Comparison of ENCODE assay signal across 1 cellular context in the genomic region with DNA sequence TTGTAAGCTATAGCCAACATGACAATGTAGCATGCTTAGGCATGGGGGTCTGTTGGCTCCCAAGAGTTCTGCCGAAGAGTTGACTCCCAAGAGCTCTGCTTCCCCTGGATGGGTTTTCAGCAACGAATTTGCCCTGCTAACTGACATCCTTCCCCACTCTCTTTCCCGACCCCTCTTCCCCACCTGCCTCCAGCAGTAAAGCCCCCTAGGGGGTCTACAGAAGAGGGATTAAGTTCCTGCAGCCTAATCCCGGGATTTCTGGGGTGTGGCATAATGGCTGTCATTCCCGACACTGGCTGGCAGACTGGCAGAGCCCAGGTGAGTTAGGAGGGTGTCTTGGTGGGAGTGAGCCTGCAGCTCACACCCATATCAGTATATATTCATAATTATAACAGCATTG.
TF ChIP-seq lines count a peak whose summit lies in the region.

No MANE protein-coding gene starts in this region.

TF ChIP-seq in GM23338, 12 proteins besides CTCF, POLR2A, EP300 and RAD21 (continued from another document):
- TF ChIP-seq, protein P1, sequence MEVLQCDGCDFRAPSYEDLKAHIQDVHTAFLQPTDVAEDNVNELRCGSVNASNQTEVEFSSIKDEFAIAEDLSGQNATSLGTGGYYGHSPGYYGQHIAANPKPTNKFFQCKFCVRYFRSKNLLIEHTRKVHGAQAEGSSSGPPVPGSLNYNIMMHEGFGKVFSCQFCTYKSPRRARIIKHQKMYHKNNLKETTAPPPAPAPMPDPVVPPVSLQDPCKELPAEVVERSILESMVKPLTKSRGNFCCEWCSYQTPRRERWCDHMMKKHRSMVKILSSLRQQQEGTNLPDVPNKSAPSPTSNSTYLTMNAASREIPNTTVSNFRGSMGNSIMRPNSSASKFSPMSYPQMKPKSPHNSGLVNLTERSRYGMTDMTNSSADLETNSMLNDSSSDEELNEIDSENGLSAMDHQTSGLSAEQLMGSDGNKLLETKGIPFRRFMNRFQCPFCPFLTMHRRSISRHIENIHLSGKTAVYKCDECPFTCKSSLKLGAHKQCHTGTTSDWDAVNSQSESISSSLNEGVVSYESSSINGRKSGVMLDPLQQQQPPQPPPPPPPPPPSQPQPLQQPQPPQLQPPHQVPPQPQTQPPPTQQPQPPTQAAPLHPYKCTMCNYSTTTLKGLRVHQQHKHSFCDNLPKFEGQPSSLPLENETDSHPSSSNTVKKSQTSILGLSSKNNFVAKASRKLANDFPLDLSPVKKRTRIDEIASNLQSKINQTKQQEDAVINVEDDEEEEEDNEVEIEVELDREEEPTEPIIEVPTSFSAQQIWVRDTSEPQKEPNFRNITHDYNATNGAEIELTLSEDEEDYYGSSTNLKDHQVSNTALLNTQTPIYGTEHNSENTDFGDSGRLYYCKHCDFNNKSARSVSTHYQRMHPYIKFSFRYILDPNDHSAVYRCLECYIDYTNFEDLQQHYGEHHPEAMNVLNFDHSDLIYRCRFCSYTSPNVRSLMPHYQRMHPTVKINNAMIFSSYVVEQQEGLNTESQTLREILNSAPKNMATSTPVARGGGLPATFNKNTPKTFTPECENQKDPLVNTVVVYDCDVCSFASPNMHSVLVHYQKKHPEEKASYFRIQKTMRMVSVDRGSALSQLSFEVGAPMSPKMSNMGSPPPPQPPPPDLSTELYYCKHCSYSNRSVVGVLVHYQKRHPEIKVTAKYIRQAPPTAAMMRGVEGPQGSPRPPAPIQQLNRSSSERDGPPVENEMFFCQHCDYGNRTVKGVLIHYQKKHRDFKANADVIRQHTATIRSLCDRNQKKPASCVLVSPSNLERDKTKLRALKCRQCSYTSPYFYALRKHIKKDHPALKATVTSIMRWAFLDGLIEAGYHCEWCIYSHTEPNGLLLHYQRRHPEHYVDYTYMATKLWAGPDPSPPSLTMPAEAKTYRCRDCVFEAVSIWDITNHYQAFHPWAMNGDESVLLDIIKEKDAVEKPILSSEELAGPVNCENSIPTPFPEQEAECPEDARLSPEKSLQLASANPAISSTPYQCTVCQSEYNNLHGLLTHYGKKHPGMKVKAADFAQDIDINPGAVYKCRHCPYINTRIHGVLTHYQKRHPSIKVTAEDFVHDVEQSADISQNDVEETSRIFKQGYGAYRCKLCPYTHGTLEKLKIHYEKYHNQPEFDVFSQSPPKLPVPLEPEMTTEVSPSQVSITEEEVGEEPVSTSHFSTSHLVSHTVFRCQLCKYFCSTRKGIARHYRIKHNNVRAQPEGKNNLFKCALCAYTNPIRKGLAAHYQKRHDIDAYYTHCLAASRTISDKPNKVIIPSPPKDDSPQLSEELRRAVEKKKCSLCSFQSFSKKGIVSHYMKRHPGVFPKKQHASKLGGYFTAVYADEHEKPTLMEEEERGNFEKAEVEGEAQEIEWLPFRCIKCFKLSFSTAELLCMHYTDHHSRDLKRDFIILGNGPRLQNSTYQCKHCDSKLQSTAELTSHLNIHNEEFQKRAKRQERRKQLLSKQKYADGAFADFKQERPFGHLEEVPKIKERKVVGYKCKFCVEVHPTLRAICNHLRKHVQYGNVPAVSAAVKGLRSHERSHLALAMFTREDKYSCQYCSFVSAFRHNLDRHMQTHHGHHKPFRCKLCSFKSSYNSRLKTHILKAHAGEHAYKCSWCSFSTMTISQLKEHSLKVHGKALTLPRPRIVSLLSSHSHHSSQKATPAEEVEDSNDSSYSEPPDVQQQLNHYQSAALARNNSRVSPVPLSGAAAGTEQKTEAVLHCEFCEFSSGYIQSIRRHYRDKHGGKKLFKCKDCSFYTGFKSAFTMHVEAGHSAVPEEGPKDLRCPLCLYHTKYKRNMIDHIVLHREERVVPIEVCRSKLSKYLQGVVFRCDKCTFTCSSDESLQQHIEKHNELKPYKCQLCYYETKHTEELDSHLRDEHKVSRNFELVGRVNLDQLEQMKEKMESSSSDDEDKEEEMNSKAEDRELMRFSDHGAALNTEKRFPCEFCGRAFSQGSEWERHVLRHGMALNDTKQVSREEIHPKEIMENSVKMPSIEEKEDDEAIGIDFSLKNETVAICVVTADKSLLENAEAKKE (CRISPR knock-in tag; IDR thresholded peaks at IDR 0.05): no peak
- TF ChIP-seq EZH2 (IDR thresholded peaks at IDR 0.05; ENCODE audit: low read depth, unreplicated experiment) (no peak), STAT1 (IDR thresholded peaks at IDR 0.05; ENCODE audit: unreplicated experiment) (no peak), ZNF331 (CRISPR knock-in tag; IDR thresholded peaks at IDR 0.05; ENCODE audit: low read depth) (no peak), ZNF114 (CRISPR knock-in tag; IDR thresholded peaks at IDR 0.05) (no peak)
- TF ChIP-seq, protein P2, sequence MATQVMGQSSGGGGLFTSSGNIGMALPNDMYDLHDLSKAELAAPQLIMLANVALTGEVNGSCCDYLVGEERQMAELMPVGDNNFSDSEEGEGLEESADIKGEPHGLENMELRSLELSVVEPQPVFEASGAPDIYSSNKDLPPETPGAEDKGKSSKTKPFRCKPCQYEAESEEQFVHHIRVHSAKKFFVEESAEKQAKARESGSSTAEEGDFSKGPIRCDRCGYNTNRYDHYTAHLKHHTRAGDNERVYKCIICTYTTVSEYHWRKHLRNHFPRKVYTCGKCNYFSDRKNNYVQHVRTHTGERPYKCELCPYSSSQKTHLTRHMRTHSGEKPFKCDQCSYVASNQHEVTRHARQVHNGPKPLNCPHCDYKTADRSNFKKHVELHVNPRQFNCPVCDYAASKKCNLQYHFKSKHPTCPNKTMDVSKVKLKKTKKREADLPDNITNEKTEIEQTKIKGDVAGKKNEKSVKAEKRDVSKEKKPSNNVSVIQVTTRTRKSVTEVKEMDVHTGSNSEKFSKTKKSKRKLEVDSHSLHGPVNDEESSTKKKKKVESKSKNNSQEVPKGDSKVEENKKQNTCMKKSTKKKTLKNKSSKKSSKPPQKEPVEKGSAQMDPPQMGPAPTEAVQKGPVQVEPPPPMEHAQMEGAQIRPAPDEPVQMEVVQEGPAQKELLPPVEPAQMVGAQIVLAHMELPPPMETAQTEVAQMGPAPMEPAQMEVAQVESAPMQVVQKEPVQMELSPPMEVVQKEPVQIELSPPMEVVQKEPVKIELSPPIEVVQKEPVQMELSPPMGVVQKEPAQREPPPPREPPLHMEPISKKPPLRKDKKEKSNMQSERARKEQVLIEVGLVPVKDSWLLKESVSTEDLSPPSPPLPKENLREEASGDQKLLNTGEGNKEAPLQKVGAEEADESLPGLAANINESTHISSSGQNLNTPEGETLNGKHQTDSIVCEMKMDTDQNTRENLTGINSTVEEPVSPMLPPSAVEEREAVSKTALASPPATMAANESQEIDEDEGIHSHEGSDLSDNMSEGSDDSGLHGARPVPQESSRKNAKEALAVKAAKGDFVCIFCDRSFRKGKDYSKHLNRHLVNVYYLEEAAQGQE (IDR thresholded peaks at IDR 0.05; ENCODE audit: unreplicated experiment): no peak
